Comparison of ENCODE assay signal across 20 cellular contexts in the genomic region with DNA sequence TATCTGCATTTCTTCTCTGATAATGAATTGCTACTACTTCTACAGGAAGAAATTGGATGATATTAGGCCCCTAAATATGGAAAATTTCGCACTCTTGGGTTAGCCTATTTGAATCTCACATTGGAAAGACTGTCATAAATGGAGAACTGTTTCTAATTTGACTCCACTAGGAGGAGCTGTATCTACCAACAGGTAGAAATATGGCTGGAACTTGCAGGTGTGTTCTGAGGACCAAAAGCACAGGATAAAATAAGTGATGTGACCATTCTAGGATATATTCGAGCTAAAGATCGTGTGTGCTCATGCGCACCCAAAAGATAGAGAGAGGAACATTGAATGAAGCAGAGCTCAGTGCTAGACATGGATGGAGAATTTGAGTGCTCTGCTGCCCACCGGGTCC. TPM values are rescaled to one million over a fixed set of nuclear protein-coding genes. Genes with fewer than 3 reads are reported as not detected.
DNase-seq lines count a peak whose midpoint lies in the region; ATAC-seq and TF ChIP-seq lines count a peak whose summit lies in the region.
"Had no signal": no experiment of that assay in that cellular context is flagged by ENCODE, and none has a peak within 500 bp of the region (broad histone marks: within the 10 kb centered on the region; RNA-seq: fewer than 3 reads in every experiment).

No MANE protein-coding gene starts in this region.

- H3K36me3 ChIP-seq in SK-N-SH (replicated peaks in 1 of 2; ENCODE audit: control insufficient read depth in 1 of 2, insufficient read depth in 2 of 2, low read length in 1 of 2) (no peaks in the 10 kb centered on the region), endodermal cell (ENCODE audit: control insufficient read depth, insufficient read depth, low read length) (no peaks in the 10 kb centered on the region), colonic mucosa (no peaks in the 10 kb centered on the region)
- H3K36me3 ChIP-seq: cardiac muscle cell, tibial nerve had no signal

- intact Hi-C loops in colonic mucosa (cut with DNase I), result no loop called here

- no peak overlapping the region for H3K27ac Mint-ChIP-seq in endodermal cell
- H3K27ac Mint-ChIP-seq: activated CD4-positive, alpha-beta T cell treated with anti-CD3 and anti-CD28 coated beads, Interleukin-2, amount 10 ng/mL, durations not matched to agents 7 days and 5 days; activated naive CD8-positive, alpha-beta T cell had no signal

- no peaks in the 10 kb centered on the region for H3K36me3 Mint-ChIP-seq in endodermal cell (ENCODE audit: low read depth)
- H3K36me3 Mint-ChIP-seq: activated naive CD8-positive, alpha-beta T cell had no signal

- peaks cover under 1% of the 10 kb centered on the region for H3F3A ChIP-seq in SK-N-SH (replicated peaks; ENCODE audit: insufficient read depth)

- DNase-seq in SK-N-SH (no peak), NCI-H526 treated with DMSO at 0.1 percent for 48 hours (lab: John Stamatoyannopoulos, UW) (peak; percentile 1), endodermal cell (no peak), colonic mucosa (no peak), cerebellum (ENCODE audit: low spot score) (no peak), HuH-7.5 (ENCODE audit: low spot score) (no peak)
- DNase-seq: activated CD4-positive, alpha-beta T cell treated with anti-CD3 and anti-CD28 coated beads, Interleukin-2, amount 10 ng/mL, durations not matched to agents 7 days and 5 days; Calu3; HCEC 1CT; KBM-7; kidney glomerular epithelial cell; midbrain; NCI-H1436 treated with DMSO at 0.1 percent for 48 hours; nucleus accumbens; stimulated activated CD4-positive, alpha-beta T cell treated with anti-CD3 and anti-CD28 coated beads, Interleukin-4, amount 100 ng/mL, for 4 hours had no signal

- peaks cover 33% of the 10 kb centered on the region for H3K9me3 Mint-ChIP-seq in endodermal cell
- H3K9me3 Mint-ChIP-seq: activated CD4-positive, alpha-beta T cell treated with anti-CD3 and anti-CD28 coated beads, Interleukin-2, amount 10 ng/mL, durations not matched to agents 7 days and 5 days had no signal

- TF ChIP-seq CTCF in SK-N-SH (IDR thresholded peaks at IDR 0.05), result peak; percentile 42
- TF ChIP-seq CTCF in endodermal cell (conservative IDR thresholded peaks at IDR 0.05), result peak; percentile 59
- no peak for TF ChIP-seq CTCF in colonic mucosa (IDR thresholded peaks at IDR 0.05)

- TF ChIP-seq RAD21 in SK-N-SH (IDR thresholded peaks at IDR 0.05; ENCODE audit: low read length), result no peak

- H3K4me1 ChIP-seq in SK-N-SH (ENCODE audit: control insufficient read depth in 1 of 2, insufficient read depth in 2 of 2, low read depth in 1 of 2, low read length in 1 of 2) (peaks cover 0 to 2% of the 10 kb centered on the region in 2 experiments; a peak in 1 of 4 replicates), endodermal cell (ENCODE audit: control insufficient read depth, insufficient read depth, low read length) (no peaks in the 10 kb centered on the region), colonic mucosa (no peaks in the 10 kb centered on the region)
- H3K4me1 ChIP-seq: tibial nerve had no signal

- no peak overlapping the region for H3K4me2 ChIP-seq in SK-N-SH

- CTCF ChIA-PET in SK-N-SH (lab: Yijun Ruan, JAX), result interaction anchor here (1.0 kb wide), 1 partner anchor 43 kb away, joined by 3 read pairs; no protein-coding TSS in a partner anchor

- H3K27me3 Mint-ChIP-seq in endodermal cell (ENCODE audit: insufficient read depth), result no peaks in the 10 kb centered on the region
- H3K27me3 Mint-ChIP-seq: activated naive CD8-positive, alpha-beta T cell had no signal

- H3K27me3 ChIP-seq in SK-N-SH (ENCODE audit: insufficient read depth) (peaks cover 18% of the 10 kb centered on the region; the same call in 1 of the 2 replicates), endodermal cell (ENCODE audit: control insufficient read depth, insufficient read depth, low read length, poor library complexity, severe bottlenecking) (peaks cover 3% of the 10 kb centered on the region), colonic mucosa (no peaks in the 10 kb centered on the region)
- H3K27me3 ChIP-seq: cardiac muscle cell, tibial nerve had no signal

- H3K9me2 ChIP-seq in SK-N-SH, result no peaks in the 10 kb centered on the region

- H2AFZ ChIP-seq in SK-N-SH (ENCODE audit: low read depth), result no peak overlapping the region

- ATAC-seq in SK-N-SH treated with all-trans-retinoic acid at 6 μM for 48 hours (no peak), GM19023 (IDR thresholded peaks at IDR 0.05; ENCODE audit: unreplicated experiment) (no peak)

- WGBS in SK-N-SH (ENCODE audit: low lambda C conversion rate), result 34% methylated on average over 5 of the region's 5 CpGs
- WGBS in endodermal cell (ENCODE audit: insufficient coverage in 1 of 2, insufficient read length in 1 of 2), 2 experiments, result 33 to 80% methylated on average over 1 to 5 of the region's 5 CpGs

- POLR2A ChIA-PET in SK-N-SH (lab: Yijun Ruan, JAX), result no interaction called here

- H3K4me3 ChIP-seq in SK-N-SH (ENCODE audit: low read depth in 2 of 2, low read length in 1 of 2) (no peak overlapping the region), endodermal cell (ENCODE audit: low read length) (no peak overlapping the region), colonic mucosa (no peak overlapping the region)
- H3K4me3 ChIP-seq: cardiac muscle cell, tibial nerve had no signal

- H4K20me1 ChIP-seq in SK-N-SH (ENCODE audit: insufficient read depth), result no peaks in the 10 kb centered on the region

- H3K9me3 ChIP-seq in SK-N-SH, result no peaks in the 10 kb centered on the region
- H3K9me3 ChIP-seq in endodermal cell (ENCODE audit: control insufficient read depth, low read length), result no peaks in the 10 kb centered on the region
- no peaks in the 10 kb centered on the region for H3K9me3 ChIP-seq in colonic mucosa
- H3K9me3 ChIP-seq: tibial nerve had no signal

- H3K9ac ChIP-seq in SK-N-SH (no peak overlapping the region), endodermal cell (ENCODE audit: extremely low read depth, low read length, poor library complexity, severe bottlenecking) (no peak overlapping the region), colonic mucosa (ENCODE audit: low read depth in 2 of 2, low read length in 2 of 2) (no peak overlapping the region)

- H3K27ac ChIP-seq in SK-N-SH (ENCODE audit: low read depth in 2 of 2, low read length in 1 of 2), result no peak overlapping the region
- no peak overlapping the region for H3K27ac ChIP-seq in endodermal cell (ENCODE audit: low read depth, low read length)
- no peak overlapping the region for H3K27ac ChIP-seq in colonic mucosa
- H3K27ac ChIP-seq: cardiac muscle cell, tibial nerve had no signal

- H3K4me1 Mint-ChIP-seq in endodermal cell, result no peaks in the 10 kb centered on the region

- H3K4me3 Mint-ChIP-seq in endodermal cell, result no peak overlapping the region
- H3K4me3 Mint-ChIP-seq: activated CD4-positive, alpha-beta T cell treated with anti-CD3 and anti-CD28 coated beads, Interleukin-2, amount 10 ng/mL, durations not matched to agents 7 days and 5 days; activated naive CD8-positive, alpha-beta T cell had no signal

- H3K79me2 ChIP-seq in SK-N-SH (ENCODE audit: insufficient read depth), result no peaks in the 10 kb centered on the region

- no peak for TF ChIP-seq EP300 in SK-N-SH (IDR thresholded peaks at IDR 0.05; ENCODE audit: borderline replicate concordance in 1 of 2, low read depth in 1 of 2, low read length in 1 of 2)

TF ChIP-seq in SK-N-SH, 30 proteins besides CTCF, POLR2A, EP300 and RAD21 (continues in another document):
- TF ChIP-seq FOXM1 (IDR thresholded peaks at IDR 0.05; ENCODE audit: low read depth) (no peak), NFIC (IDR thresholded peaks at IDR 0.05; ENCODE audit: borderline replicate concordance) (no peak)
- TF ChIP-seq, protein P1, sequence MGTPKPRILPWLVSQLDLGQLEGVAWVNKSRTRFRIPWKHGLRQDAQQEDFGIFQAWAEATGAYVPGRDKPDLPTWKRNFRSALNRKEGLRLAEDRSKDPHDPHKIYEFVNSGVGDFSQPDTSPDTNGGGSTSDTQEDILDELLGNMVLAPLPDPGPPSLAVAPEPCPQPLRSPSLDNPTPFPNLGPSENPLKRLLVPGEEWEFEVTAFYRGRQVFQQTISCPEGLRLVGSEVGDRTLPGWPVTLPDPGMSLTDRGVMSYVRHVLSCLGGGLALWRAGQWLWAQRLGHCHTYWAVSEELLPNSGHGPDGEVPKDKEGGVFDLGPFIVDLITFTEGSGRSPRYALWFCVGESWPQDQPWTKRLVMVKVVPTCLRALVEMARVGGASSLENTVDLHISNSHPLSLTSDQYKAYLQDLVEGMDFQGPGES (IDR thresholded peaks at IDR 0.05; ENCODE audit: low read depth, low read length), result no peak

TF ChIP-seq in SK-N-SH treated with all-trans-retinoic acid at 6 μM for 48 hours, 23 proteins besides CTCF, POLR2A, EP300 and RAD21 (continues in another document):
- no peak for TF ChIP-seq CREB5 (CRISPR knock-in tag; IDR thresholded peaks at IDR 0.05; ENCODE audit: low read depth)

RNA-seq across cellular contexts. Expression of gene NKAP, which starts 4.8 kb away (rescaled TPM):
- polyA plus RNA-seq in SK-N-SH (2012; rRNA removed), result 4.1 and 4.2 TPM in 2 replicates
- polyA plus RNA-seq in SK-N-SH (2012; cell fraction: cytosol; rRNA removed), result 4.5 and 6.6 TPM in 2 replicates
- 2.8 and 3.0 TPM in 2 replicates for polyA plus RNA-seq in SK-N-SH (2012; cell fraction: nucleus; rRNA removed)
- total RNA-seq in endodermal cell (10 to 100 TPM in 1 of 2 donors, 1 to 10 TPM in 1; 7.7 to 10.8 TPM), colonic mucosa (1 to 10 TPM; 5.5 to 7.1 TPM), cerebellum (6.9 TPM)
- polyA plus RNA-seq in endodermal cell (2013, experiment 1 of 2), result 8.5 TPM
- polyA plus RNA-seq in endodermal cell (2013, experiment 2 of 2), result 9.4 TPM

RNA-seq across cellular contexts. Expression of gene AKAP14, which starts 52.7 kb away (rescaled TPM):
- 0.16 and 0.23 TPM in 2 replicates for polyA plus RNA-seq in SK-N-SH (2012; rRNA removed)
- 0.12 and 0.67 TPM in 2 replicates for polyA plus RNA-seq in SK-N-SH (2012; cell fraction: cytosol; rRNA removed)
- not detected in 2 replicates for polyA plus RNA-seq in SK-N-SH (2012; cell fraction: nucleus; rRNA removed)
- total RNA-seq in endodermal cell (under 1 TPM in 1 of 2 donors, not detected in 1; 0.79 TPM), colonic mucosa (not detected), cerebellum (2.4 TPM)
- 0.71 TPM for polyA plus RNA-seq in endodermal cell (2013, experiment 1 of 2)
- not detected for polyA plus RNA-seq in endodermal cell (2013, experiment 2 of 2)
- total RNA-seq: activated CD4-positive, alpha-beta T cell treated with anti-CD3 and anti-CD28 coated beads, Interleukin-2, amount 10 ng/mL, durations not matched to agents 7 days and 5 days; Calu3; cardiac muscle cell; tibial nerve had no signal
- polyA plus RNA-seq: cardiac muscle cell had no signal
